Comparison of ENCODE assay signal across 1 cellular context in genomic region chr19:7382694-7383093, GRCh38.
TF ChIP-seq lines count a peak whose summit lies in the region.

No MANE protein-coding gene starts in this region.

TF ChIP-seq in H1, 55 proteins besides CTCF, POLR2A, EP300 and RAD21:
- TF ChIP-seq NANOG (IDR thresholded peaks at IDR 0.05; ENCODE audit: insufficient read depth, low read depth, low read length, poor library complexity, severe bottlenecking) (no peak), CBX5 (IDR thresholded peaks at IDR 0.05; ENCODE audit: low read depth, low read length) (no peak)
